ENCODE assay signal across 8 cellular contexts in the genomic region with DNA sequence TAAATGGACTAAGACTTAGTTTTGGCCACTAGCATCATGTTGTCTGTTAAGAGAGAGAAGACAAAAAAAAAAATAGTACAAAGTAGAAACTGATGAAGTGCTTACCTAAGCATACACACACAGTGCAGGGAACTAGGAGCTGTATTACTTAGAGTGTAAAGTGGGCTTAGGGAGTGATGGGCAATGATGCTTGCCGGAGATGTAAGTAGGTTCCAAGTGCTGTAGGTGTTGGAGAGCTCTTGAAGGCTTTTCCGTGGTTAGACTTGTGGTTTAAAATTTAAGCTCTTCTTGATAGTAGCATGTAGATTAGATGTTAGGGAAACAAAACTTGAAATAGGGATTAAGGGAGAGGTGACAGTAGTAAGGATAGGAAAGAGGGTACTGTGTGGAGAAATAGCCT. TPM values are rescaled to one million over a fixed set of nuclear protein-coding genes. Genes with fewer than 3 reads are reported as not detected.
DNase-seq lines count a peak whose midpoint lies in the region; ATAC-seq and TF ChIP-seq lines count a peak whose summit lies in the region.

No MANE protein-coding gene starts in this region.

- peak overlapping the region; percentile 63 to 86 for H3K4me3 ChIP-seq in aorta (ENCODE audit: low read length in 2 of 2)

- in situ Hi-C loops in GM13977 (cut with MboI; ENCODE audit: low pct_unique_long_range_greater_than_20kb, low sequenced_read_pairs, unreplicated experiment): no loop called here

- no peaks in the 10 kb centered on the region for H3K27me3 ChIP-seq in aorta (ENCODE audit: control insufficient read depth in 1 of 2, insufficient read depth in 2 of 2, low read length in 1 of 2)

- H3K27ac ChIP-seq in aorta (ENCODE audit: low read depth in 1 of 2, low read length in 2 of 2): no peak overlapping the region

- POLR2A ChIA-PET in activated naive CD8-positive, alpha-beta T cell treated with anti-CD3 and anti-CD28 coated beads, Interleukin-2, amount 10 ng/mL, durations not matched to agents 7 days and 5 days (lab: Charles Lee): interaction anchor here (2.2 to 3.4 kb wide), 4 partner anchors 39 to 165 kb away, joined by 15 to 35 read pairs (median 26); a partner anchor contains a TSS

- no peaks in the 10 kb centered on the region for H3K9me3 ChIP-seq in aorta (ENCODE audit: control insufficient read depth, low read length)

- no peaks in the 10 kb centered on the region for H3K4me1 ChIP-seq in aorta (ENCODE audit: control insufficient read depth in 1 of 2, insufficient read depth in 2 of 2, low read length in 2 of 2)

- peaks cover 31% of the 10 kb centered on the region for H3K36me3 Mint-ChIP-seq in activated naive CD8-positive, alpha-beta T cell treated with anti-CD3 and anti-CD28 coated beads, Interleukin-2, amount 10 ng/mL, durations not matched to agents 7 days and 5 days

- peak; percentile 99 for DNase-seq in DMS79 (lab: John Stamatoyannopoulos, UW)
- DNase-seq in MV-4-11 (lab: John Stamatoyannopoulos, UW): peak; percentile 19
- no peak for DNase-seq in activated naive CD8-positive, alpha-beta T cell treated with anti-CD3 and anti-CD28 coated beads, Interleukin-2, amount 10 ng/mL, durations not matched to agents 7 days and 5 days
- DNase-seq in kidney tubule cell (ENCODE audit: low spot score): peak; percentile 29
- DNase-seq in aorta: no peak
- DNase-seq in omental fat pad (ENCODE audit: low spot score): no peak
- DNase-seq in GM13977 (ENCODE audit: low spot score): no peak

- 6 to 15% methylated on average over 2 of the region's 2 CpGs for WGBS in aorta, 2 donors

- no peaks in the 10 kb centered on the region for H3K36me3 ChIP-seq in aorta (ENCODE audit: control insufficient read depth in 1 of 2, insufficient read depth in 2 of 2, low read length in 1 of 2)

- peaks cover 3% of the 10 kb centered on the region for H3K9me3 Mint-ChIP-seq in activated naive CD8-positive, alpha-beta T cell treated with anti-CD3 and anti-CD28 coated beads, Interleukin-2, amount 10 ng/mL, durations not matched to agents 7 days and 5 days

- H3K27ac Mint-ChIP-seq in activated naive CD8-positive, alpha-beta T cell treated with anti-CD3 and anti-CD28 coated beads, Interleukin-2, amount 10 ng/mL, durations not matched to agents 7 days and 5 days: peak overlapping the region; percentile 95

- peaks cover 36% of the 10 kb centered on the region for H3K4me1 Mint-ChIP-seq in activated naive CD8-positive, alpha-beta T cell treated with anti-CD3 and anti-CD28 coated beads, Interleukin-2, amount 10 ng/mL, durations not matched to agents 7 days and 5 days

- H3K4me3 Mint-ChIP-seq in activated naive CD8-positive, alpha-beta T cell treated with anti-CD3 and anti-CD28 coated beads, Interleukin-2, amount 10 ng/mL, durations not matched to agents 7 days and 5 days: peak overlapping the region; percentile 78

- intact Hi-C loops in aorta (cut with DNase I): loop anchor here in 1 of 2 donors (10.0 kb wide), 1 partner anchor 166 kb away; a partner anchor contains a TSS

- no peaks in the 10 kb centered on the region for H3K27me3 Mint-ChIP-seq in activated naive CD8-positive, alpha-beta T cell treated with anti-CD3 and anti-CD28 coated beads, Interleukin-2, amount 10 ng/mL, durations not matched to agents 7 days and 5 days

- TF ChIP-seq CTCF in omental fat pad (IDR thresholded peaks at IDR 0.05) (no peak), GM13977 (IDR thresholded peaks at IDR 0.05; ENCODE audit: extremely low read depth, insufficient read depth, missing control alignments) (no peak)

- ATAC-seq in activated naive CD8-positive, alpha-beta T cell treated with anti-CD3 and anti-CD28 coated beads, Interleukin-2, amount 10 ng/mL, durations not matched to agents 7 days and 5 days (ENCODE audit: low read depth): no peak
- ATAC-seq in aorta (ENCODE audit: low FRiP score) (no peak), omental fat pad (ENCODE audit: low FRiP score) (no peak), HG02973 (IDR thresholded peaks at IDR 0.05; ENCODE audit: unreplicated experiment) (no peak)

RNA-seq across cellular contexts. Expression of a gene that starts 34.7 kb away (rescaled TPM):
- total RNA-seq in activated naive CD8-positive, alpha-beta T cell treated with anti-CD3 and anti-CD28 coated beads, Interleukin-2, amount 10 ng/mL, durations not matched to agents 7 days and 5 days: 10 to 100 TPM; 23.2 to 24.4 TPM
- total RNA-seq in aorta (10 to 100 TPM; 25.2 to 26.7 TPM), omental fat pad (10 to 100 TPM; 13.8 to 19.4 (median 16.7) TPM)
- 10 to 100 TPM; 13.5 to 14.3 TPM for polyA plus RNA-seq in aorta

Comparison
In these comparisons a context has a peak if more than half of its experiments do, and no peak if none do; other contexts are left out.
1. DNase-seq: peak in DMS79 (single experiment), MV-4-11 (single experiment) and kidney tubule cell (single experiment); none in activated naive CD8-positive, alpha-beta T cell treated with anti-CD3 and anti-CD28 coated beads, Interleukin-2, amount 10 ng/mL, durations not matched to agents 7 days and 5 days (single experiment), aorta (0 of 2), omental fat pad (single experiment) and GM13977 (single experiment).